ENCODE assay signal across 18 cellular contexts in genomic region chr2:66814916-66815315, GRCh38.
"Had no signal": no experiment of that assay in that cellular context is flagged by ENCODE, and none has a peak within 500 bp of the region (broad histone marks: within the 10 kb centered on the region; RNA-seq: fewer than 3 reads in every experiment).

No MANE protein-coding gene starts in this region.

- H3K27ac ChIP-seq: body of pancreas, heart right ventricle, neural progenitor cell, ovary, testis, upper lobe of right lung had no signal

- H3K4me3 ChIP-seq: body of pancreas, gastroesophageal sphincter, heart right ventricle, neural progenitor cell, ovary, stomach, testis, upper lobe of right lung had no signal

- H3K9me3 ChIP-seq: body of pancreas, ovary, testis, upper lobe of right lung had no signal

- H3K36me3 ChIP-seq: gastroesophageal sphincter, heart right ventricle, neural progenitor cell, ovary, stomach, upper lobe of right lung had no signal

- H2AFZ ChIP-seq: neural progenitor cell had no signal

- H3K4me2 ChIP-seq: neural progenitor cell had no signal

- DNase-seq: activated CD4-positive, alpha-beta memory T cell treated with anti-CD3 and anti-CD28 coated beads for 36 hours; activated CD4-positive, alpha-beta T cell treated with anti-CD3 and anti-CD28 coated beads for 36 hours; activated CD8-positive, alpha-beta memory T cell treated with anti-CD3 and anti-CD28 coated beads, Interleukin-2, amount 10 ng/mL, durations not matched to agents 7 days and 5 days; activated effector memory CD4-positive, alpha-beta T cell treated with Interleukin-2 at 50 U/mL for 16 hours; activated T-cell treated with anti-CD3 and anti-CD28 coated beads, Interleukin-2, amount 50 U/mL, for 24 hours; body of pancreas; caudate nucleus; heart right ventricle; midbrain; ovary; stimulated activated CD4-positive, alpha-beta T cell treated with anti-CD3 and anti-CD28 coated beads, Interleukin-12 subunit alpha, Interleukin-12 subunit beta, amount 100 ng/mL, for 4 hours; stimulated activated CD4-positive, alpha-beta T cell treated with anti-CD3 and anti-CD28 coated beads, Interleukin-2, amount 100 ng/mL, for 24 hours; stomach; T1000; testis; upper lobe of right lung had no signal

- H3K9ac ChIP-seq: neural progenitor cell had no signal

- H3K4me1 ChIP-seq: body of pancreas, heart right ventricle, neural progenitor cell, stomach, testis, upper lobe of right lung had no signal

- ATAC-seq: activated CD4-positive, alpha-beta T cell treated with anti-CD3 and anti-CD28 coated beads for 36 hours; activated CD8-positive, alpha-beta memory T cell treated with anti-CD3 and anti-CD28 coated beads, Interleukin-2, amount 10 ng/mL, durations not matched to agents 7 days and 5 days; body of pancreas; gastroesophageal sphincter; heart right ventricle; upper lobe of right lung had no signal

- H3K27me3 ChIP-seq: body of pancreas, gastroesophageal sphincter, heart right ventricle, neural progenitor cell, ovary, stomach, testis, upper lobe of right lung had no signal
